In genomic region chr5:122507581-122507980, GRCh38 we compare ENCODE assay signal across 17 cellular contexts.
DNase-seq lines count a peak whose midpoint lies in the region; ATAC-seq and TF ChIP-seq lines count a peak whose summit lies in the region.
"Had no signal": no experiment of that assay in that cellular context is flagged by ENCODE, and none has a peak within 500 bp of the region (broad histone marks: within the 10 kb centered on the region; RNA-seq: fewer than 3 reads in every experiment).

No MANE protein-coding gene starts in this region.

- no TSS peak for BruUV-seq in IMR-90 (replicated peaks; lab: Mats Ljungman, UMichigan)
- BruUV-seq in mammary epithelial cell (replicated peaks; lab: Mats Ljungman, UMichigan): no TSS peak

- H3K79me2 ChIP-seq in mammary epithelial cell (ENCODE audit: insufficient read depth, low read length): no peaks in the 10 kb centered on the region

- no peak overlapping the region for H2AK5ac ChIP-seq in IMR-90 (ENCODE audit: low read depth, low read length)

- H2BK120ac ChIP-seq in IMR-90 (ENCODE audit: low read depth, low read length): no peak overlapping the region

- CTCF ChIA-PET in IMR-90 (lab: Yijun Ruan, JAX): no interaction called here
- CTCF ChIA-PET in mammary epithelial cell (lab: Charles Lee; ENCODE audit: low non-redundant PET): no interaction called here

- dilution Hi-C loops in IMR-90 (cut with HindIII; ENCODE audit: low sequenced_read_pairs, unreplicated experiment) (no loop called here), mammary epithelial cell (cut with HindIII; ENCODE audit: low sequenced_read_pairs) (no loop called here)

- intact Hi-C loops in IMR-90 (cut with micrococcal nuclease) (loop anchor here (10.0 kb wide), 1 partner anchor 387 kb away; no protein-coding TSS in a partner anchor), mammary epithelial cell (cut with micrococcal nuclease) (loop anchor here (10.0 kb wide), 1 partner anchor 527 kb away; the partner anchor contains the start of gene PPIC), gastrocnemius medialis (cut with DNase I; ENCODE audit: low total_unique reads) (no loop called here)

- no peaks in the 10 kb centered on the region for H3K79me1 ChIP-seq in IMR-90 (ENCODE audit: low read depth in 1 of 2, low read length in 2 of 2)

- H2BK15ac ChIP-seq in IMR-90 (ENCODE audit: low read depth, low read length): no peak overlapping the region

- TF ChIP-seq POLR2A in IMR-90 (IDR thresholded peaks at IDR 0.05; ENCODE audit: low read depth, low read length) (no peak), gastrocnemius medialis (IDR thresholded peaks at IDR 0.05) (no peak)

- no peak overlapping the region for H3K14ac ChIP-seq in IMR-90 (replicated peaks; ENCODE audit: low read depth, low read length)

- no peak for ATAC-seq in IMR-90 (ENCODE audit: low read depth)
- ATAC-seq in HG02938 (IDR thresholded peaks at IDR 0.05; ENCODE audit: unreplicated experiment): no peak
- ATAC-seq in gastrocnemius medialis: no peak

- H3K9me1 ChIP-seq in IMR-90 (ENCODE audit: insufficient read depth, low read length): no peaks in the 10 kb centered on the region; the same call in 1 of the 2 replicates

- H4K20me1 ChIP-seq in IMR-90 (ENCODE audit: insufficient read depth, low read length): no peaks in the 10 kb centered on the region
- no peaks in the 10 kb centered on the region for H4K20me1 ChIP-seq in mammary epithelial cell (ENCODE audit: insufficient read depth, low read length)

- no peak overlapping the region for H4K5ac ChIP-seq in IMR-90 (ENCODE audit: low read depth, low read length)

- H3K4ac ChIP-seq in IMR-90 (ENCODE audit: low read depth, low read length): no peak overlapping the region

- H3K9ac ChIP-seq in IMR-90 (ENCODE audit: low read depth, low read length) (no peak overlapping the region), mammary epithelial cell (ENCODE audit: insufficient read depth, low read length) (no peak overlapping the region)

- no peak overlapping the region for H2BK5ac ChIP-seq in IMR-90 (ENCODE audit: low read depth, low read length, poor library complexity, severe bottlenecking)

- no peak overlapping the region for H4K91ac ChIP-seq in IMR-90 (ENCODE audit: insufficient read depth, low read depth, low read length)

- POLR2A ChIA-PET in IMR-90 (lab: Charles Lee; ENCODE audit: unreplicated experiment): no interaction called here

- no peak overlapping the region for H3K56ac ChIP-seq in IMR-90 (ENCODE audit: extremely low read depth, insufficient read depth, low read length)

- H2BK20ac ChIP-seq in IMR-90 (ENCODE audit: low read depth, low read length): no peak overlapping the region

- 96% methylated on average over 4 of the region's 5 CpGs; no CpG with 5 or more reads in 1 of the 2 experiments for WGBS in IMR-90 (ENCODE audit: extremely low coverage in 2 of 2, insufficient read length in 1 of 2), 2 experiments
- 61% methylated on average over 5 of the region's 5 CpGs for WGBS in mammary epithelial cell (ENCODE audit: low coverage, missing lambda C conversion rate)

- H4K8ac ChIP-seq in IMR-90 (ENCODE audit: low read depth in 2 of 2, low read length in 2 of 2): no peak overlapping the region

- TF ChIP-seq RAD21 in IMR-90 (IDR thresholded peaks at IDR 0.05; ENCODE audit: low read length): no peak

- H3K4me2 ChIP-seq in IMR-90 (ENCODE audit: low read depth, low read length) (no peak overlapping the region), mammary epithelial cell (ENCODE audit: insufficient read depth, low read depth, low read length) (no peak overlapping the region)

- no peak overlapping the region for H3K18ac ChIP-seq in IMR-90 (ENCODE audit: low read depth, low read length)

- no peak overlapping the region for H3K23ac ChIP-seq in IMR-90 (ENCODE audit: low read depth, low read length)

- H3K27ac ChIP-seq in IMR-90 (ENCODE audit: insufficient read depth, low read length) (no peak overlapping the region), mammary epithelial cell (ENCODE audit: insufficient read depth, low read depth, low read length) (no peak overlapping the region), gastrocnemius medialis (no peak overlapping the region)
- H3K27ac ChIP-seq: SJCRH30 had no signal

- peak; percentile 69 for DNase-seq in Daoy (ENCODE audit: low read depth)
- DNase-seq in IMR-90: no peak
- DNase-seq in mammary epithelial cell: peak; percentile 38
- DNase-seq in kidney tubule cell (ENCODE audit: low spot score): peak; percentile 39
- no peak for DNase-seq in gastrocnemius medialis
- no peak for DNase-seq in G401 (ENCODE audit: low spot score)
- DNase-seq: COR-L47, HCEC 1CT, Kasumi-1, NCI-H1105 treated with DMSO at 0.1 percent for 48 hours, NCI-H1694 treated with DMSO at 0.1 percent for 48 hours, NCI-H2107, NCI-H226, NCI-H524 treated with DMSO at 0.1 percent for 48 hours, RPMI8226, SJCRH30 had no signal

- H2AFZ ChIP-seq in IMR-90 (replicated peaks; ENCODE audit: low read length, poor library complexity) (peak overlapping the region; percentile 39), mammary epithelial cell (ENCODE audit: low read depth, low read length) (no peak overlapping the region)

- H2AK9ac ChIP-seq in IMR-90 (replicated peaks; ENCODE audit: low read depth, low read length, poor library complexity): no peak overlapping the region

- H3K27me3 ChIP-seq in IMR-90 (ENCODE audit: control insufficient read depth, insufficient read depth, low read length) (peaks cover 2% of the 10 kb centered on the region), mammary epithelial cell (ENCODE audit: insufficient read depth, low read length) (no peaks in the 10 kb centered on the region), gastrocnemius medialis (no peaks in the 10 kb centered on the region)
- H3K27me3 ChIP-seq: SJCRH30 had no signal

- H3K4me3 ChIP-seq in IMR-90 (ENCODE audit: insufficient read depth, low read depth, low read length) (no peak overlapping the region), mammary epithelial cell (replicated peaks in 1 of 3; ENCODE audit: insufficient read depth in 1 of 3, low read depth in 2 of 3, low read length in 3 of 3) (no peak overlapping the region), gastrocnemius medialis (no peak overlapping the region)
- H3K4me3 ChIP-seq: SJCRH30 had no signal

- in situ Hi-C loops in IMR-90 (cut with MboI; ENCODE audit: low sequenced_read_pairs): loop anchor here (10.0 to 25.0 kb wide), 4 partner anchors 655 to 1105 kb away; no protein-coding TSS in a partner anchor
- in situ Hi-C loops in mammary epithelial cell (cut with MboI; ENCODE audit: low sequenced_read_pairs in 2 of 2): loop anchor here (25.0 kb wide), 2 partner anchors 830 to 855 kb away; no protein-coding TSS in a partner anchor
- in situ Hi-C loops in gastrocnemius medialis (cut with MboI; ENCODE audit: low sequenced_read_pairs in 4 of 4): loop anchor here in 3 of 4 donors (25.0 kb wide), 2 partner anchors 855 to 1105 kb away; no protein-coding TSS in a partner anchor
- in situ Hi-C loops in G401 (cut with HindIII; ENCODE audit: low sequenced_read_pairs): no loop called here

- H3K36me3 ChIP-seq in IMR-90 (ENCODE audit: control insufficient read depth, insufficient read depth, low read length) (no peaks in the 10 kb centered on the region), mammary epithelial cell (ENCODE audit: insufficient read depth, low read length) (no peaks in the 10 kb centered on the region), gastrocnemius medialis (no peaks in the 10 kb centered on the region)
- H3K36me3 ChIP-seq: SJCRH30 had no signal

- H3K9me3 ChIP-seq in IMR-90 (ENCODE audit: control insufficient read depth, insufficient read depth, low read length) (no peaks in the 10 kb centered on the region), mammary epithelial cell (replicated peaks; ENCODE audit: insufficient read depth, low read length) (no peaks in the 10 kb centered on the region), gastrocnemius medialis (no peaks in the 10 kb centered on the region)
- H3K9me3 ChIP-seq: SJCRH30 had no signal

- TF ChIP-seq CTCF in IMR-90 (conservative IDR thresholded peaks at IDR 0.05; ENCODE audit: low read depth, low read length) (no peak), mammary epithelial cell (conservative IDR thresholded peaks at IDR 0.05 in 1 of 2, IDR thresholded peaks at IDR 0.05 in 1 of 2; ENCODE audit: extremely low read depth in 1 of 2, insufficient read depth in 1 of 2, low read depth in 1 of 2, low read length in 2 of 2) (no peak), gastrocnemius medialis (IDR thresholded peaks at IDR 0.05 in 4 of 5, conservative IDR thresholded peaks at IDR 0.05 in 1 of 5) (no peak)

- H3K4me1 ChIP-seq in IMR-90 (ENCODE audit: control insufficient read depth, insufficient read depth, low read length) (no peaks in the 10 kb centered on the region), mammary epithelial cell (ENCODE audit: insufficient read depth, low read length) (no peaks in the 10 kb centered on the region), gastrocnemius medialis (no peaks in the 10 kb centered on the region)
- H3K4me1 ChIP-seq: SJCRH30 had no signal

TF ChIP-seq in IMR-90, 13 proteins besides CTCF, POLR2A, EP300 and RAD21 (continues in another document):
- TF ChIP-seq NFE2L2 (IDR thresholded peaks at IDR 0.05; ENCODE audit: low read depth, low read length) (no peak), USF2 (IDR thresholded peaks at IDR 0.05; ENCODE audit: low read depth, low read length) (no peak), FOS (IDR thresholded peaks at IDR 0.05; ENCODE audit: low read depth, low read length) (no peak), MAFK (IDR thresholded peaks at IDR 0.05; ENCODE audit: low read depth, low read length) (no peak), BHLHE40 (IDR thresholded peaks at IDR 0.05; ENCODE audit: low read depth, low read length) (no peak), RFX5 (IDR thresholded peaks at IDR 0.05; ENCODE audit: low read depth, low read length) (no peak), SMC3 (IDR thresholded peaks at IDR 0.05; ENCODE audit: low read depth, low read length) (no peak), RCOR1 (IDR thresholded peaks at IDR 0.05; ENCODE audit: insufficient replicate concordance, low read length) (no peak), MAZ (IDR thresholded peaks at IDR 0.05; ENCODE audit: borderline replicate concordance, low read depth, low read length) (no peak), CHD1 (IDR thresholded peaks at IDR 0.05; ENCODE audit: low read depth, low read length) (no peak)

Comparison
In these comparisons a context has a peak if more than half of its experiments do, and no peak if none do; other contexts are left out.
1. DNase-seq: peak in Daoy (single experiment), mammary epithelial cell (single experiment) and kidney tubule cell (single experiment); none in IMR-90 (single experiment), gastrocnemius medialis (0 of 2) and G401 (single experiment).